In the genomic region with DNA sequence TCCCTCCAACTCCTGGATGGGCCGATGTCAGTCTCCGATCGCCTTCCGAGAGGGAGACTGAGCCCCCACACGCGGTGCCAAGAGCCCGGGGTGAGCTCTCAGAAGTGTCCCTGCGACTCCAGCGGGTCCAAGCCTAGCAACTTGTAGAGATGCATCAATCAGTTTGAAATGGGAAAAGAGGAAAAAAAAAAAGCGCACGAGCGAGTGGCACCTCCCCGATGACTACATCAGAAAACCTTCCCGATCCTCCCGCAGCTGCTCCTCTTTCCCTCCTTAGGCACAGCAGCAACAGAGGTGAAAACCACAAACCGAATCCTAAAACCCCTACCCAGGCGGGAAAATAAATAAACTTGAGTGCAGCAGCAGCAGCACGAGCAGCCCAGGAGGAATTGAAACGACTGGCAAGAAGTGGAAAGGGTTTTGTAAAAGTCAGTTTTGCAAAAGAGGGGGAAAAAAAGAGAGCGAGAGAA, we compare ENCODE assay signal across 8 cellular contexts. TPM values are rescaled to one million over a fixed set of nuclear protein-coding genes. Genes with fewer than 3 reads are reported as not detected.
A peak's percentile ranks its signal among the peaks of the same experiment; 100 is the strongest.
DNase-seq lines count a peak whose midpoint lies in the region; ATAC-seq and TF ChIP-seq lines count a peak whose summit lies in the region.

No MANE protein-coding gene starts in this region.

- no peak for TF ChIP-seq CTCF in Panc1 (IDR thresholded peaks at IDR 0.05)
- no peak for TF ChIP-seq CTCF in colonic mucosa (IDR thresholded peaks at IDR 0.05)
- TF ChIP-seq CTCF in upper lobe of right lung (IDR thresholded peaks at IDR 0.05) = no peak

- intact Hi-C loops in Panc1 (cut with micrococcal nuclease; ENCODE audit: unreplicated experiment) (loop anchor here (5.0 to 10.0 kb wide), 2 partner anchors 99 to 557 kb away; no protein-coding TSS in a partner anchor), colonic mucosa (cut with DNase I) (no loop called here), upper lobe of right lung (cut with DNase I) (no loop called here)

- no peaks in the 10 kb centered on the region for H3K79me1 ChIP-seq in mesendoderm (ENCODE audit: low read length)

- H3K36me3 ChIP-seq in Panc1 (ENCODE audit: control insufficient read depth, insufficient read depth, low read length) = peaks cover 3% of the 10 kb centered on the region; the same call in 1 of the 2 replicates
- H3K36me3 ChIP-seq in colonic mucosa = no peaks in the 10 kb centered on the region
- H3K36me3 ChIP-seq in mesendoderm (ENCODE audit: control insufficient read depth, insufficient read depth, low read length) = no peaks in the 10 kb centered on the region
- H3K36me3 ChIP-seq in upper lobe of right lung = no peaks in the 10 kb centered on the region

- peak overlapping the region; percentile 46 for H3K18ac ChIP-seq in mesendoderm (ENCODE audit: low read length)

- H3K27ac ChIP-seq in Panc1 (ENCODE audit: low read length) = peak overlapping the region; percentile 91
- peak overlapping the region; percentile 35 for H3K27ac ChIP-seq in colonic mucosa
- H3K27ac ChIP-seq in mesendoderm (ENCODE audit: low read depth, low read length) = peak overlapping the region; percentile 94
- peak overlapping the region; percentile 26 for H3K27ac ChIP-seq in upper lobe of right lung

- peak overlapping the region; percentile 58 for H3K4ac ChIP-seq in mesendoderm (ENCODE audit: low read depth, low read length)

- H2BK5ac ChIP-seq in mesendoderm (ENCODE audit: low read length) = peak overlapping the region; percentile 44

- H3K27me3 ChIP-seq in Panc1 (ENCODE audit: control insufficient read depth, insufficient read depth, low read length) (no peaks in the 10 kb centered on the region), colonic mucosa (peaks cover 7% of the 10 kb centered on the region), mesendoderm (ENCODE audit: insufficient read depth, low read length, poor library complexity) (no peaks in the 10 kb centered on the region), upper lobe of right lung (peaks cover 40% of the 10 kb centered on the region)

- peak overlapping the region; percentile 85 for H3K56ac ChIP-seq in mesendoderm (ENCODE audit: low read length)

- no peak overlapping the region for H4K8ac ChIP-seq in mesendoderm (ENCODE audit: low read depth, low read length)

- peaks cover 28% of the 10 kb centered on the region for H3K79me2 ChIP-seq in mesendoderm (ENCODE audit: control insufficient read depth, insufficient read depth, low read length)

- peak overlapping the region; percentile 57 for H3K4me2 ChIP-seq in mesendoderm (ENCODE audit: low read length)

- H3K4me3 ChIP-seq in Panc1 (ENCODE audit: low read depth in 2 of 2, low read length in 2 of 2) (peak overlapping the region; percentile 83 to 86), colonic mucosa (peak overlapping the region; percentile 59), mesendoderm (ENCODE audit: low read length) (peak overlapping the region; percentile 63), upper lobe of right lung (peak overlapping the region; percentile 63)

- no peak overlapping the region for H4K5ac ChIP-seq in mesendoderm (ENCODE audit: low read length)

- no peak overlapping the region for H2AK5ac ChIP-seq in mesendoderm (ENCODE audit: low read length)

- H3K9ac ChIP-seq in colonic mucosa (ENCODE audit: low read depth in 2 of 2, low read length in 2 of 2) = peak overlapping the region; percentile 60 to 61
- H3K9ac ChIP-seq in mesendoderm (ENCODE audit: low read length) = peak overlapping the region; percentile 79

- ATAC-seq in Panc1 (peak; percentile 16), upper lobe of right lung (no peak), HG03108 (IDR thresholded peaks at IDR 0.05; ENCODE audit: unreplicated experiment) (no peak)

- peak overlapping the region; percentile 65 for H2BK120ac ChIP-seq in mesendoderm (ENCODE audit: low read depth, low read length)

- H3K9me3 ChIP-seq in Panc1 (ENCODE audit: control insufficient read depth, insufficient read depth, low read depth, low read length) (no peaks in the 10 kb centered on the region), colonic mucosa (no peaks in the 10 kb centered on the region), upper lobe of right lung (no peaks in the 10 kb centered on the region)

- H3K23ac ChIP-seq in mesendoderm (ENCODE audit: low read length) = no peak overlapping the region

- no CpG with 5 or more reads among the region's 20 CpGs for WGBS in mesendoderm (ENCODE audit: extremely low coverage, insufficient coverage, low lambda C conversion rate)

- in situ Hi-C loops in Panc1 (cut with HindIII; ENCODE audit: low pct_unique_long_range_greater_than_20kb, low sequenced_read_pairs) = no loop called here

- H3K4me1 ChIP-seq in Panc1 (ENCODE audit: control insufficient read depth, insufficient read depth, low read length) = peaks cover 16% of the 10 kb centered on the region
- H3K4me1 ChIP-seq in colonic mucosa = no peaks in the 10 kb centered on the region
- no peaks in the 10 kb centered on the region for H3K4me1 ChIP-seq in mesendoderm (ENCODE audit: control insufficient read depth, low read depth, low read length)
- peaks cover 28% of the 10 kb centered on the region for H3K4me1 ChIP-seq in upper lobe of right lung

- POLR2A ChIA-PET in Panc1 (lab: Charles Lee) = interaction anchor here (0.6 to 0.8 kb wide), 4 partner anchors 36 to 617 kb away, joined by 3 to 16 read pairs (median 5); no protein-coding TSS in a partner anchor

- H2BK15ac ChIP-seq in mesendoderm (replicated peaks; ENCODE audit: low read depth) = no peak overlapping the region

- DNase-seq in Daoy (ENCODE audit: low read depth) (peak; percentile 91), HPDE6-E6E7 (ENCODE audit: extremely low spot score) (peak; percentile 58), Panc1 (ENCODE audit: low read depth, low spot score) (no peak), colonic mucosa (no peak), mesendoderm (peak; percentile 93), upper lobe of right lung (no peak), hippocampal formation (lab: John Stamatoyannopoulos, UW) (no peak)

- CTCF ChIA-PET in Panc1 (lab: Charles Lee) = interaction anchor here (0.6 to 0.8 kb wide), 3 partner anchors 100 to 973 kb away, joined by 6 to 14 read pairs (median 7); no protein-coding TSS in a partner anchor

- TSS peak; percentile 33 for BruUV-seq in Panc1 (replicated peaks; lab: Mats Ljungman, UMichigan)

RNA-seq across cellular contexts. Expression of a gene that starts 1.0 kb away (rescaled TPM):
- total RNA-seq in Daoy (2014; rRNA removed; shearing (Covaris generic)) = 4.1 and 5.8 TPM in 2 replicates
- total RNA-seq in Panc1 (2021; ENCODE audit: unreplicated experiment) (30.5 TPM), colonic mucosa (10 to 100 TPM in 1 of 2 donors, 1 to 10 TPM in 1; 9.7 to 11.1 TPM), upper lobe of right lung (12.0 TPM)
- 5.5 TPM for polyA plus RNA-seq in Panc1 (2012; ENCODE audit: insufficient read length)
- polyA plus RNA-seq in mesendoderm (2013, experiment 1 of 2) = 29.1 TPM
- 27.0 TPM for polyA plus RNA-seq in mesendoderm (2013, experiment 2 of 2)

Comparison
In these comparisons a context has a peak if more than half of its experiments do, and no peak if none do; other contexts are left out.
1. DNase-seq: peak in Daoy (single experiment), HPDE6-E6E7 (single experiment) and mesendoderm (single experiment); none in Panc1 (single experiment), colonic mucosa (single experiment), upper lobe of right lung (single experiment) and hippocampal formation (0 of 2).
2. H3K27ac ChIP-seq: peak in every context shown above with its lines; median percentile 94 in mesendoderm; 91 in Panc1; 35 in colonic mucosa; 26 in upper lobe of right lung.
3. Peak in every context shown above with its lines, with median percentiles within 50 percentile points of each other: H3K4me3 ChIP-seq.